In genomic region chr6:89819336-89820130, GRCh38 we compare ENCODE assay signal across 8 cellular contexts. TPM values are rescaled to one million over a fixed set of nuclear protein-coding genes. Genes with fewer than 3 reads are reported as not detected.
DNase-seq lines count a peak whose midpoint lies in the region; ATAC-seq and TF ChIP-seq lines count a peak whose summit lies in the region.

A gene with protein sequence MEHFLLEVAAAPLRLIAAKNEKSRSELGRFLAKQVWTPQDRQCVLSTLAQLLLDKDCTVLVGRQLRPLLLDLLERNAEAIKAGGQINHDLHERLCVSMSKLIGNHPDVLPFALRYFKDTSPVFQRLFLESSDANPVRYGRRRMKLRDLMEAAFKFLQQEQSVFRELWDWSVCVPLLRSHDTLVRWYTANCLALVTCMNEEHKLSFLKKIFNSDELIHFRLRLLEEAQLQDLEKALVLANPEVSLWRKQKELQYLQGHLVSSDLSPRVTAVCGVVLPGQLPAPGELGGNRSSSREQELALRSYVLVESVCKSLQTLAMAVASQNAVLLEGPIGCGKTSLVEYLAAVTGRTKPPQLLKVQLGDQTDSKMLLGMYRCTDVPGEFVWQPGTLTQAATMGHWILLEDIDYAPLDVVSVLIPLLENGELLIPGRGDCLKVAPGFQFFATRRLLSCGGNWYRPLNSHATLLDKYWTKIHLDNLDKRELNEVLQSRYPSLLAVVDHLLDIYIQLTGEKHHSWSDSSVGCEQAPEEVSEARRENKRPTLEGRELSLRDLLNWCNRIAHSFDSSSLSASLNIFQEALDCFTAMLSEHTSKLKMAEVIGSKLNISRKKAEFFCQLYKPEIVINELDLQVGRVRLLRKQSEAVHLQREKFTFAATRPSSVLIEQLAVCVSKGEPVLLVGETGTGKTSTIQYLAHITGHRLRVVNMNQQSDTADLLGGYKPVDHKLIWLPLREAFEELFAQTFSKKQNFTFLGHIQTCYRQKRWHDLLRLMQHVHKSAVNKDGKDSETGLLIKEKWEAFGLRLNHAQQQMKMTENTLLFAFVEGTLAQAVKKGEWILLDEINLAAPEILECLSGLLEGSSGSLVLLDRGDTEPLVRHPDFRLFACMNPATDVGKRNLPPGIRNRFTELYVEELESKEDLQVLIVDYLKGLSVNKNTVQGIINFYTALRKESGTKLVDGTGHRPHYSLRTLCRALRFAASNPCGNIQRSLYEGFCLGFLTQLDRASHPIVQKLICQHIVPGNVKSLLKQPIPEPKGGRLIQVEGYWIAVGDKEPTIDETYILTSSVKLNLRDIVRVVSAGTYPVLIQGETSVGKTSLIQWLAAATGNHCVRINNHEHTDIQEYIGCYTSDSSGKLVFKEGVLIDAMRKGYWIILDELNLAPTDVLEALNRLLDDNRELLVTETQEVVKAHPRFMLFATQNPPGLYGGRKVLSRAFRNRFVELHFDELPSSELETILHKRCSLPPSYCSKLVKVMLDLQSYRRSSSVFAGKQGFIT (N-terminal part only) (minus strand): TSS chr6:89819794. CDS start chr6:89819607, 187 bp downstream.

- no peak for TF ChIP-seq CTCF in PC-3 (conservative IDR thresholded peaks at IDR 0.05; ENCODE audit: low read depth, low read length)
- no peak for TF ChIP-seq CTCF in mucosa of descending colon (IDR thresholded peaks at IDR 0.05)

- CTCF ChIA-PET in PC-3 (lab: Charles Lee), result interaction anchor here (0.6 kb wide), 2 partner anchors 9 to 275 kb away, joined by 4 to 5 read pairs; no protein-coding TSS in a partner anchor

- H3K9me3 ChIP-seq in PC-3 (ENCODE audit: low read length), result no peaks in the 10 kb centered on the region
- H3K9me3 ChIP-seq in mucosa of descending colon, result no peaks in the 10 kb centered on the region

- no peak; the same call in 1 of the 2 replicates for TF ChIP-seq EP300 in Ishikawa (IDR thresholded peaks at IDR 0.05; ENCODE audit: borderline replicate concordance)

- intact Hi-C loops in PC-3 (cut with micrococcal nuclease) (loop anchor here (1.0 kb wide), 1 partner anchor 181 kb away; the partner anchor contains the start of gene LYRM2), mucosa of descending colon (cut with DNase I, micrococcal nuclease) (no loop called here)

- H2AFZ ChIP-seq in PC-3 (ENCODE audit: low read length), result peak within 1 kb of the TSS; percentile 74

- H4K20me1 ChIP-seq in PC-3 (ENCODE audit: low read length), result peaks cover 16% of the 10 kb centered on the region

- peak within 1 kb of the TSS; percentile 96 for H3K4me2 ChIP-seq in PC-3 (ENCODE audit: low read length)

- peak; percentile 93 for ATAC-seq in GM21576 (IDR thresholded peaks at IDR 0.05; ENCODE audit: unreplicated experiment)
- ATAC-seq in PC-3, result peak; percentile 94
- ATAC-seq in mucosa of descending colon, result peak; percentile 99

- peaks cover 59% of the 10 kb centered on the region for H3K79me2 ChIP-seq in PC-3 (ENCODE audit: low read length)

- H3K36me3 ChIP-seq in PC-3 (ENCODE audit: low read depth, low read length), result no peaks in the 10 kb centered on the region
- no peaks in the 10 kb centered on the region for H3K36me3 ChIP-seq in mucosa of descending colon (ENCODE audit: low read depth)

- TF ChIP-seq RAD21 in Ishikawa (IDR thresholded peaks at IDR 0.05; ENCODE audit: low read depth), result no peak

- BruUV-seq in PC-3 (replicated peaks; lab: Mats Ljungman, UMichigan), result TSS peak; percentile 58

- POLR2A ChIA-PET in PC-3 (lab: Charles Lee; ENCODE audit: unreplicated experiment), result interaction anchor here (2.2 kb wide), 1 partner anchor 10 kb away, joined by 11 read pairs; the partner anchor contains the start of gene CASP8AP2

- DNase-seq in DMS153 (lab: John Stamatoyannopoulos, UW), result peak; percentile 96
- peak; percentile 94 for DNase-seq in PC-3
- DNase-seq in activated T-cell treated with anti-CD3 and anti-CD28 coated beads for 48 hours (ENCODE audit: low read depth), result peak; percentile 87
- DNase-seq in epithelial cell of prostate (ENCODE audit: low read depth, low spot score), result peak; percentile 64
- DNase-seq in mucosa of descending colon, result peak; percentile 91 to 94 (median 92)
- DNase-seq in stimulated activated CD8-positive, alpha-beta memory T cell treated with anti-CD3 and anti-CD28 coated beads, Interleukin-4, amount 100 ng/mL, for 24 hours (ENCODE audit: low read depth), result peak; percentile 83

- no peaks in the 10 kb centered on the region for H3K9me2 ChIP-seq in PC-3 (replicated peaks; ENCODE audit: low read length)

- H3K4me1 ChIP-seq in PC-3 (ENCODE audit: insufficient read depth, low read length) (peaks cover 16% of the 10 kb centered on the region), mucosa of descending colon (ENCODE audit: low read depth) (peaks cover 23% of the 10 kb centered on the region)

- peak within 1 kb of the TSS; percentile 99 for H3K9ac ChIP-seq in PC-3 (ENCODE audit: low read length)

- H3K27me3 ChIP-seq in PC-3 (ENCODE audit: low read length), result no peaks in the 10 kb centered on the region

- H3K4me3 ChIP-seq in PC-3 (ENCODE audit: low read length), result peak within 1 kb of the TSS; percentile 99
- peak within 1 kb of the TSS; percentile 74 for H3K4me3 ChIP-seq in mucosa of descending colon

- H3K27ac ChIP-seq in PC-3 (ENCODE audit: low read length), result peak within 1 kb of the TSS; percentile 76
- peak within 1 kb of the TSS; percentile 79 for H3K27ac ChIP-seq in epithelial cell of prostate

- H3F3A ChIP-seq in PC-3 (ENCODE audit: low read length, unreplicated experiment), result no peaks in the 10 kb centered on the region

TF ChIP-seq in Ishikawa, 13 proteins besides CTCF, POLR2A, EP300 and RAD21:
- TF ChIP-seq TAF1 (IDR thresholded peaks at IDR 0.05; ENCODE audit: low read depth) (peak; percentile 82), TEAD4 (IDR thresholded peaks at IDR 0.05) (no peak), TCF12 (IDR thresholded peaks at IDR 0.05; ENCODE audit: low read depth) (peak; percentile 52; the same call in 1 of the 2 replicates), CREB1 (IDR thresholded peaks at IDR 0.05; ENCODE audit: low read depth) (peak; percentile 94), USF1 (IDR thresholded peaks at IDR 0.05) (peak; percentile 89)
- TF ChIP-seq, protein P1, sequence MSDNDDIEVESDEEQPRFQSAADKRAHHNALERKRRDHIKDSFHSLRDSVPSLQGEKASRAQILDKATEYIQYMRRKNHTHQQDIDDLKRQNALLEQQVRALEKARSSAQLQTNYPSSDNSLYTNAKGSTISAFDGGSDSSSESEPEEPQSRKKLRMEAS (IDR thresholded peaks at IDR 0.05), result peak; percentile 99

RNA-seq across cellular contexts. Expression of the gene that starts here (rescaled TPM):
- total RNA-seq in PC-3 (2014; rRNA removed) (17.6 and 20.5 TPM in 2 replicates), mucosa of descending colon (10 to 100 TPM; 23.6 to 37.8 (median 32.5) TPM)

Comparison
In these comparisons a context has a peak if more than half of its experiments do, and no peak if none do; other contexts are left out.
1. Peak in every context shown above with its lines: DNase-seq, ATAC-seq, H3K4me3 ChIP-seq and H3K27ac ChIP-seq.